18 cellular contexts compared by ENCODE assay signal in the genomic region with DNA sequence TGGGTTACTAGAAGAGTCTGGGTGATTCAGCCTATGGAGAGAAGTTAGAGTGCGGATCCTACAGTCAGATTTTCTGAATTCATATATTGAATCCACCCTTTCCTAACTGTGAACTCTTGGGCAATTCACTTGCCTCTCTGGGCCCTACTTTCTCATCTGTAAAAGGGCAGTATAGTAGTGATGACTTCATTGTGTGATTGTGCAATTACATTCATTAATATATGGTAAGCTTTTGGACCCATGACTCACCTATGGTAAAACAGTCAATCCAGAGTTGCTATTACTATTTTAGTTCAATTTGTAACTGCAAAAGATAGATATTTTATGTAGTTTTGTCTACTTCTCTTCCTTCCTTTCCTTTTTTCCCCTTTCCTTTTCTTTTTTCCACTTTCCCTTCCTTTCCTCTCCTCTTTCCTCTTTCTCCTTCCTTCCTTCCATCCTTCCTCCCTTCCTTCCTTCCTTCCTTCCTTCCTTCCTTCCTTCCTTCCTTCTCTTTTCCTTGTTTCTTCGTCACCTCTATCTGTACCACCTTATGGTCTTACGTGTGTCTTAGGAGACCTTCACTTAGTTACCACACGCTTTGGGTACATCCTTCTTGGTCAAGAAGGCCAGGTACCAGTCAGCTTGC. TPM values are rescaled to one million over a fixed set of nuclear protein-coding genes. Genes with fewer than 3 reads are reported as not detected.
"Had no signal": no experiment of that assay in that cellular context is flagged by ENCODE, and none has a peak within 500 bp of the region (broad histone marks: within the 10 kb centered on the region; RNA-seq: fewer than 3 reads in every experiment).

No MANE protein-coding gene starts in this region.

- H3K27ac Mint-ChIP-seq: activated CD4-positive, alpha-beta T cell treated with anti-CD3 and anti-CD28 coated beads, Interleukin-2, amount 10 ng/mL, durations not matched to agents 7 days and 5 days; activated naive CD4-positive, alpha-beta T cell treated with anti-CD3 and anti-CD28 coated beads for 36 hours; activated T-helper 17 cell treated with anti-CD3 and anti-CD28 coated beads, Interleukin-2, amount 50 U/mL, for 72 hours; endodermal cell; WTC11 had no signal

- H3K9me3 ChIP-seq: esophagus muscularis mucosa, gastrocnemius medialis, pancreas, stomach, thoracic aorta had no signal

- H3K4me3 ChIP-seq: esophagus muscularis mucosa, gastrocnemius medialis, hepatocyte, pancreas, skin epidermis, stomach, thoracic aorta had no signal

- H3K27me3 Mint-ChIP-seq: activated CD4-positive, alpha-beta T cell treated with anti-CD3 and anti-CD28 coated beads, Interleukin-2, amount 10 ng/mL, durations not matched to agents 7 days and 5 days; activated T-helper 17 cell treated with anti-CD3 and anti-CD28 coated beads, Interleukin-2, amount 50 U/mL, for 72 hours had no signal

- H3K27me3 ChIP-seq: esophagus muscularis mucosa, gastrocnemius medialis, hepatocyte, pancreas, stomach had no signal

- DNase-seq: activated CD4-positive, alpha-beta T cell treated with anti-CD3 and anti-CD28 coated beads, Interleukin-2, amount 10 ng/mL, durations not matched to agents 7 days and 5 days; activated CD8-positive, alpha-beta memory T cell treated with anti-CD3 and anti-CD28 coated beads for 24 hours; activated naive CD4-positive, alpha-beta T cell treated with anti-CD3 and anti-CD28 coated beads for 36 hours; dermis blood vessel endothelial cell; endodermal cell; gastrocnemius medialis; pancreas; stimulated activated CD4-positive, alpha-beta T cell treated with anti-CD3 and anti-CD28 coated beads, Interleukin-4, amount 100 ng/mL, for 4 hours; stomach; T-helper 1 cell had no signal

- H3K27ac ChIP-seq: esophagus muscularis mucosa, gastrocnemius medialis, hepatocyte, pancreas, skin epidermis, stomach, thoracic aorta had no signal

- ATAC-seq: activated T-helper 17 cell treated with anti-CD3 and anti-CD28 coated beads, Interleukin-2, amount 50 U/mL, for 72 hours; gastrocnemius medialis; WTC11 had no signal

- H3K4me3 Mint-ChIP-seq: activated CD4-positive, alpha-beta T cell treated with anti-CD3 and anti-CD28 coated beads, Interleukin-2, amount 10 ng/mL, durations not matched to agents 7 days and 5 days; activated naive CD4-positive, alpha-beta T cell treated with anti-CD3 and anti-CD28 coated beads for 36 hours; activated T-helper 17 cell treated with anti-CD3 and anti-CD28 coated beads, Interleukin-2, amount 50 U/mL, for 72 hours; endodermal cell; WTC11 had no signal

- H3K4me1 ChIP-seq: gastrocnemius medialis, pancreas, stomach had no signal

- H3K4me1 Mint-ChIP-seq: activated CD4-positive, alpha-beta T cell treated with anti-CD3 and anti-CD28 coated beads, Interleukin-2, amount 10 ng/mL, durations not matched to agents 7 days and 5 days; activated T-helper 17 cell treated with anti-CD3 and anti-CD28 coated beads, Interleukin-2, amount 50 U/mL, for 72 hours; endodermal cell; WTC11 had no signal

- H3K9me3 Mint-ChIP-seq: activated CD4-positive, alpha-beta T cell treated with anti-CD3 and anti-CD28 coated beads, Interleukin-2, amount 10 ng/mL, durations not matched to agents 7 days and 5 days; activated naive CD4-positive, alpha-beta T cell treated with anti-CD3 and anti-CD28 coated beads for 36 hours; activated T-helper 17 cell treated with anti-CD3 and anti-CD28 coated beads, Interleukin-2, amount 50 U/mL, for 72 hours; endodermal cell had no signal

- H3K36me3 Mint-ChIP-seq: WTC11 had no signal

- H3K4me2 ChIP-seq: hepatocyte had no signal

- H2AFZ ChIP-seq: hepatocyte had no signal

- H3K36me3 ChIP-seq: esophagus muscularis mucosa, gastrocnemius medialis, pancreas, stomach, thoracic aorta had no signal

RNA-seq across cellular contexts. Expression of a gene that starts 37.0 kb away (rescaled TPM):
- total RNA-seq: activated CD4-positive, alpha-beta T cell treated with anti-CD3 and anti-CD28 coated beads, Interleukin-2, amount 10 ng/mL, durations not matched to agents 7 days and 5 days; activated naive CD4-positive, alpha-beta T cell treated with anti-CD3 and anti-CD28 coated beads for 36 hours; activated T-helper 17 cell treated with anti-CD3 and anti-CD28 coated beads, Interleukin-2, amount 50 U/mL, for 72 hours; dermis blood vessel endothelial cell; endodermal cell; esophagus muscularis mucosa; gastrocnemius medialis; lower leg skin; thoracic aorta had no signal
- polyA plus RNA-seq: stomach, urinary bladder had no signal
